Comparison of ENCODE assay signal across 20 cellular contexts in genomic region chr11:36054628-36055027, GRCh38.
DNase-seq lines count a peak whose midpoint lies in the region; ATAC-seq, FAIRE-seq and TF ChIP-seq lines count a peak whose summit lies in the region.
"Had no signal": no experiment of that assay in that cellular context is flagged by ENCODE, and none has a peak within 500 bp of the region (broad histone marks: within the 10 kb centered on the region; RNA-seq: fewer than 3 reads in every experiment).

No MANE protein-coding gene starts in this region.

- H3K4me1 ChIP-seq in K562 (replicated peaks in 1 of 2; ENCODE audit: control insufficient read depth in 2 of 2, insufficient read depth in 2 of 2, low read length in 2 of 2), result peaks cover 0 to 8% of the 10 kb centered on the region in 2 experiments; a peak in 1 of 5 replicates

- DNase-seq in HEK293T (ENCODE audit: extremely low spot score) (no peak), K562 (ENCODE audit: extremely low read depth in 1 of 4, low spot score in 3 of 4) (no peak), NCI-H1092 treated with DMSO at 0.1 percent for 48 hours (lab: John Stamatoyannopoulos, UW) (no peak)
- no peak for DNase-seq in activated CD4-positive, alpha-beta T cell treated with anti-CD3 and anti-CD28 coated beads for 36 hours
- DNase-seq: Calu3; CD8-positive, alpha-beta T cell; DND-41; EL; H9; KG1 had no signal

- H3K9me3 ChIP-seq in K562 (replicated peaks; ENCODE audit: control insufficient read depth, insufficient read depth, low read depth, low read length), result no peaks in the 10 kb centered on the region

- no peak overlapping the region for H3K4me3 Mint-ChIP-seq in nephron
- no peak overlapping the region for H3K4me3 Mint-ChIP-seq in activated CD4-positive, alpha-beta T cell treated with anti-CD3 and anti-CD28 coated beads for 36 hours
- H3K4me3 Mint-ChIP-seq: B cell; CD8-positive, alpha-beta T cell; H9; IgD-negative memory B cell had no signal

- TF ChIP-seq CTCF in K562 (IDR thresholded peaks at IDR 0.05 in 2 of 3, conservative IDR thresholded peaks at IDR 0.05 in 1 of 3; ENCODE audit: insufficient read depth in 2 of 3, low read depth in 1 of 3, low read length in 3 of 3) (no peak), nephron (IDR thresholded peaks at IDR 0.05; ENCODE audit: unreplicated experiment in 3 of 3) (no peak)

- CTCF ChIA-PET in HEK293T (lab: Yijun Ruan, JAX) (no interaction called here), K562 (lab: Yijun Ruan, JAX; ENCODE audit: low intra/inter-chr PET ratio) (no interaction called here)
- CTCF ChIA-PET in activated CD4-positive, alpha-beta T cell treated with anti-CD3 and anti-CD28 coated beads for 36 hours (lab: Charles Lee), result no interaction called here

- TF ChIP-seq RAD21 in K562 (CRISPR knock-in tag; conservative IDR thresholded peaks at IDR 0.05 in 1 of 2, IDR thresholded peaks at IDR 0.05 in 1 of 2), result no peak

- WGBS in K562 (ENCODE audit: insufficient coverage, low coverage, missing lambda C conversion rate), result no CpG with 5 or more reads among the region's 1 CpG

- no peaks in the 10 kb centered on the region; a peak in 1 of 5 replicates for H3K27me3 ChIP-seq in K562 (ENCODE audit: control insufficient read depth in 2 of 2, insufficient read depth in 2 of 2, low read length in 2 of 2)
- H3K27me3 ChIP-seq: BLaER1 treated with 17β-estradiol and CSF1 and Interleukin-3, amounts not matched to agents 10 nM and 100 nM had no signal

- peaks cover 82% of the 10 kb centered on the region for H3K4me1 Mint-ChIP-seq in nephron
- no peaks in the 10 kb centered on the region for H3K4me1 Mint-ChIP-seq in activated CD4-positive, alpha-beta T cell treated with anti-CD3 and anti-CD28 coated beads for 36 hours
- H3K4me1 Mint-ChIP-seq: B cell had no signal

- peak; percentile 11 for FAIRE-seq in K562 (lab: Jason Lieb, UNC)
- FAIRE-seq: GM12892, GM18507, H1 had no signal

- H3K79me2 ChIP-seq in K562 (ENCODE audit: control insufficient read depth, insufficient read depth, low read length), result no peaks in the 10 kb centered on the region

- no peak for ATAC-seq in K562
- no peak for ATAC-seq in HG02885 (IDR thresholded peaks at IDR 0.05; ENCODE audit: poor library complexity, unreplicated experiment)
- ATAC-seq in activated CD4-positive, alpha-beta T cell treated with anti-CD3 and anti-CD28 coated beads for 36 hours, result no peak
- ATAC-seq in GM21786 (IDR thresholded peaks at IDR 0.05; ENCODE audit: unreplicated experiment), result no peak
- ATAC-seq: CD8-positive, alpha-beta T cell had no signal

- no peaks in the 10 kb centered on the region for H4K20me1 ChIP-seq in K562 (replicated peaks; ENCODE audit: control insufficient read depth, insufficient read depth, low read length)

- no peak for TF ChIP-seq EP300 in K562 (IDR thresholded peaks at IDR 0.05; ENCODE audit: low read length)

- in situ Hi-C loops in K562 (cut with MboI), result no loop called here

- intact Hi-C loops in K562 (cut with micrococcal nuclease), result loop anchor here (5.0 kb wide), 1 partner anchor 73 kb away; no protein-coding TSS in a partner anchor
- intact Hi-C loops in activated CD4-positive, alpha-beta T cell treated with anti-CD3 and anti-CD28 coated beads for 36 hours (cut with DNase I, micrococcal nuclease), result loop anchor here in 1 of 2 experiments (10.0 kb wide), 1 partner anchor 440 kb away; the partner anchor contains the start of gene FJX1

- no peaks in the 10 kb centered on the region for H3K27me3 Mint-ChIP-seq in nephron (ENCODE audit: low read depth)
- peaks cover 5% of the 10 kb centered on the region for H3K27me3 Mint-ChIP-seq in activated CD4-positive, alpha-beta T cell treated with anti-CD3 and anti-CD28 coated beads for 36 hours

- peaks cover 4% of the 10 kb centered on the region for H3K9me3 Mint-ChIP-seq in nephron
- peaks cover 5% of the 10 kb centered on the region for H3K9me3 Mint-ChIP-seq in activated CD4-positive, alpha-beta T cell treated with anti-CD3 and anti-CD28 coated beads for 36 hours (ENCODE audit: low read depth)

- no peaks in the 10 kb centered on the region for H3K9me1 ChIP-seq in K562 (ENCODE audit: control insufficient read depth, insufficient read depth, low read length)

- H3K4me2 ChIP-seq in K562 (ENCODE audit: insufficient read depth, low read length), result no peak overlapping the region
- H3K4me2 ChIP-seq: BLaER1 treated with 17β-estradiol and CSF1 and Interleukin-3, amounts not matched to agents 10 nM and 100 nM had no signal

- no peaks in the 10 kb centered on the region for H3K36me3 ChIP-seq in K562 (ENCODE audit: control insufficient read depth, insufficient read depth, low read length)

- H3K27ac Mint-ChIP-seq in nephron, result peak overlapping the region; percentile 25 to 75 (median 66)
- no peak overlapping the region for H3K27ac Mint-ChIP-seq in activated CD4-positive, alpha-beta T cell treated with anti-CD3 and anti-CD28 coated beads for 36 hours
- H3K27ac Mint-ChIP-seq: B cell; CD8-positive, alpha-beta T cell; IgD-negative memory B cell had no signal

- no peak overlapping the region for H3K27ac ChIP-seq in K562 (ENCODE audit: extremely low read depth, low read depth, low read length)
- H3K27ac ChIP-seq: BLaER1 treated with 17β-estradiol and CSF1 and Interleukin-3, amounts not matched to agents 10 nM and 100 nM; HL-60 had no signal

- no peak overlapping the region for H2AFZ ChIP-seq in K562 (ENCODE audit: low read depth, low read length)

- H3K36me3 Mint-ChIP-seq in nephron (ENCODE audit: low read depth), result peaks cover 17% of the 10 kb centered on the region
- H3K36me3 Mint-ChIP-seq in activated CD4-positive, alpha-beta T cell treated with anti-CD3 and anti-CD28 coated beads for 36 hours (ENCODE audit: low read depth), result no peaks in the 10 kb centered on the region
- H3K36me3 Mint-ChIP-seq: CD8-positive, alpha-beta T cell; IgD-negative memory B cell had no signal

- no peak for TF ChIP-seq POLR2A in K562 (conservative IDR thresholded peaks at IDR 0.05)

- H3K4me3 ChIP-seq in K562, result no peak overlapping the region
- H3K4me3 ChIP-seq: BLaER1 treated with 17β-estradiol and CSF1 and Interleukin-3, amounts not matched to agents 10 nM and 100 nM had no signal

- POLR2A ChIA-PET in HEK293T (lab: Yijun Ruan, JAX), result no interaction called here
- POLR2A ChIA-PET in K562 (lab: Yijun Ruan, JAX), result no interaction called here
- POLR2A ChIA-PET in activated CD4-positive, alpha-beta T cell treated with anti-CD3 and anti-CD28 coated beads for 36 hours (lab: Charles Lee), result no interaction called here

- no peak overlapping the region for H3K9ac ChIP-seq in K562 (ENCODE audit: insufficient read depth in 1 of 2, low read depth in 2 of 2, low read length in 2 of 2)
- H3K9ac ChIP-seq: BLaER1 treated with 17β-estradiol and CSF1 and Interleukin-3, amounts not matched to agents 10 nM and 100 nM had no signal

- BruUV-seq in K562 (replicated peaks; lab: Mats Ljungman, UMichigan), result no TSS peak

TF ChIP-seq in HEK293T, 16 proteins besides CTCF, POLR2A, EP300 and RAD21:
- TF ChIP-seq SUZ12 (IDR thresholded peaks at IDR 0.05) (no peak), NFRKB (IDR thresholded peaks at IDR 0.05) (no peak), FOXM1 (IDR thresholded peaks at IDR 0.05; ENCODE audit: borderline replicate concordance) (no peak), ELF4 (IDR thresholded peaks at IDR 0.05) (no peak), TARDBP (IDR thresholded peaks at IDR 0.05) (0 out of 2 replicates have a peak, but pooled peaks have one; percentile 13)

TF ChIP-seq in K562, 482 proteins besides CTCF, POLR2A, EP300 and RAD21:
- no peak for TF ChIP-seq ATF2 (CRISPR knock-in tag; IDR thresholded peaks at IDR 0.05)
- TF ChIP-seq MEF2D (tag; conservative IDR thresholded peaks at IDR 0.05; ENCODE audit: low read depth), result no peak
- TF ChIP-seq CREB3 (tag; conservative IDR thresholded peaks at IDR 0.05; ENCODE audit: low read depth), result no peak
- TF ChIP-seq HIVEP1 (CRISPR knock-in tag; IDR thresholded peaks at IDR 0.05), result no peak
- TF ChIP-seq ZFPM2 (CRISPR knock-in tag; IDR thresholded peaks at IDR 0.05), result no peak
- no peak for TF ChIP-seq ZZZ3 (IDR thresholded peaks at IDR 0.05)
- TF ChIP-seq E2F1 (CRISPR knock-in tag; IDR thresholded peaks at IDR 0.05), result no peak
